18 cellular contexts compared by ENCODE assay signal in the genomic region with DNA sequence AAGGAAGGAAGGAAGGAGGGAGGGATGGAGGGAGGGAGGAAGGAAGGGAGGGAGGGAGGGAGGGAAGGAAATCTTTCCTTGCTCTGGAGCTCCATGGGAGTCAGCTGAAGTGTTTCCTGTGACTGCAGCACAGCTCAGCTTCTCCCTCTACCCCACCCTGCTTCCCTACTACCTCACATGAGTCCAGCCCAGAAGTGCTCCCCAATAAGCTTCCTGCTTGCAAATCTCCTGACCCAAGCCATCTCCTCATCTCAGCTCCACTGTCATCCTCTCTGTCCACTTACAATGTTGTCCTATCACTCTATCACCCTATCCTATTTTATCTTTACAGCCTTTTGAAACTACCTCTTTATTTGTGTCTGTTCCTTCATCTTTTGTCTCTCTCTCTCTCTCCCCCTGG. TPM values are rescaled to one million over a fixed set of nuclear protein-coding genes. Genes with fewer than 3 reads are reported as not detected.
DNase-seq lines count a peak whose midpoint lies in the region; ATAC-seq and TF ChIP-seq lines count a peak whose summit lies in the region.
"Had no signal": no experiment of that assay in that cellular context is flagged by ENCODE, and none has a peak within 500 bp of the region (broad histone marks: within the 10 kb centered on the region; RNA-seq: fewer than 3 reads in every experiment).

No MANE protein-coding gene starts in this region.

- no peaks in the 10 kb centered on the region for H4K20me1 ChIP-seq in neural progenitor cell (ENCODE audit: low read depth)

- H3K27me3 ChIP-seq in neural progenitor cell: no peaks in the 10 kb centered on the region
- H3K27me3 ChIP-seq: breast epithelium, dorsolateral prefrontal cortex, heart right ventricle, neutrophil had no signal

- H3K4me2 ChIP-seq in neural progenitor cell: no peak overlapping the region

- no peaks in the 10 kb centered on the region for H3K79me2 ChIP-seq in neural progenitor cell (ENCODE audit: low read depth)

- H3K4me1 ChIP-seq in HEK293 (ENCODE audit: control insufficient read depth, insufficient read depth, low read length) (peaks cover 7% of the 10 kb centered on the region), neural progenitor cell (peaks cover 36% of the 10 kb centered on the region)
- H3K4me1 ChIP-seq: breast epithelium had no signal

- no peaks in the 10 kb centered on the region for H3K36me3 Mint-ChIP-seq in activated CD8-positive, alpha-beta memory T cell treated with anti-CD3 and anti-CD28 coated beads, Interleukin-2, amount 10 ng/mL, durations not matched to agents 7 days and 5 days
- H3K36me3 Mint-ChIP-seq in activated naive CD8-positive, alpha-beta T cell treated with anti-CD3 and anti-CD28 coated beads, Interleukin-2, amount 10 ng/mL, durations not matched to agents 7 days and 5 days: no peaks in the 10 kb centered on the region
- H3K36me3 Mint-ChIP-seq in neural progenitor cell: no peaks in the 10 kb centered on the region

- TF ChIP-seq CTCF in HEK293 (tag by site-specific recombination; IDR thresholded peaks at IDR 0.05): no peak
- no peak for TF ChIP-seq CTCF in neural progenitor cell (IDR thresholded peaks at IDR 0.05)

- H3F3A ChIP-seq in neural progenitor cell (ENCODE audit: low read depth): peaks cover 5% of the 10 kb centered on the region

- no peaks in the 10 kb centered on the region for H3K27me3 Mint-ChIP-seq in activated CD8-positive, alpha-beta memory T cell treated with anti-CD3 and anti-CD28 coated beads, Interleukin-2, amount 10 ng/mL, durations not matched to agents 7 days and 5 days
- no peaks in the 10 kb centered on the region for H3K27me3 Mint-ChIP-seq in activated naive CD8-positive, alpha-beta T cell treated with anti-CD3 and anti-CD28 coated beads, Interleukin-2, amount 10 ng/mL, durations not matched to agents 7 days and 5 days
- H3K27me3 Mint-ChIP-seq in neural progenitor cell (ENCODE audit: insufficient read depth, low read depth): peaks cover 3% of the 10 kb centered on the region

- CTCF ChIA-PET in activated CD8-positive, alpha-beta memory T cell treated with anti-CD3 and anti-CD28 coated beads, Interleukin-2, amount 10 ng/mL, durations not matched to agents 7 days and 5 days (lab: Charles Lee): no interaction called here
- CTCF ChIA-PET in HEK293 (lab: Yijun Ruan, JAX): interaction anchor here (0.6 to 0.8 kb wide), 2 partner anchors 9 to 186 kb away, joined by 4 read pairs; no protein-coding TSS in a partner anchor

- POLR2A ChIA-PET in HEK293 (lab: Yijun Ruan, JAX): interaction anchor here (1.2 kb wide), 1 partner anchor 27 kb away, joined by 4 read pairs; no protein-coding TSS in a partner anchor
- POLR2A ChIA-PET in activated naive CD8-positive, alpha-beta T cell treated with anti-CD3 and anti-CD28 coated beads, Interleukin-2, amount 10 ng/mL, durations not matched to agents 7 days and 5 days (lab: Charles Lee): interaction anchor here (1.1 kb wide), 1 partner anchor 47 kb away, joined by 3 read pairs; no protein-coding TSS in a partner anchor

- no peak overlapping the region for H3K4me3 Mint-ChIP-seq in activated CD8-positive, alpha-beta memory T cell treated with anti-CD3 and anti-CD28 coated beads, Interleukin-2, amount 10 ng/mL, durations not matched to agents 7 days and 5 days
- no peak overlapping the region for H3K4me3 Mint-ChIP-seq in activated naive CD8-positive, alpha-beta T cell treated with anti-CD3 and anti-CD28 coated beads, Interleukin-2, amount 10 ng/mL, durations not matched to agents 7 days and 5 days
- H3K4me3 Mint-ChIP-seq in neural progenitor cell: no peak overlapping the region

- H3K4me3 ChIP-seq in HEK293 (ENCODE audit: low read depth, low read length) (no peak overlapping the region), neural progenitor cell (no peak overlapping the region)
- H3K4me3 ChIP-seq: breast epithelium, dorsolateral prefrontal cortex, heart right ventricle had no signal

- H3K9me3 Mint-ChIP-seq in activated CD8-positive, alpha-beta memory T cell treated with anti-CD3 and anti-CD28 coated beads, Interleukin-2, amount 10 ng/mL, durations not matched to agents 7 days and 5 days (ENCODE audit: low read depth): no peaks in the 10 kb centered on the region
- H3K9me3 Mint-ChIP-seq in activated naive CD8-positive, alpha-beta T cell treated with anti-CD3 and anti-CD28 coated beads, Interleukin-2, amount 10 ng/mL, durations not matched to agents 7 days and 5 days: no peaks in the 10 kb centered on the region
- no peaks in the 10 kb centered on the region for H3K9me3 Mint-ChIP-seq in neural progenitor cell

- H2AFZ ChIP-seq in neural progenitor cell (replicated peaks): peak overlapping the region; percentile 17

- H3K36me3 ChIP-seq in HEK293 (ENCODE audit: control insufficient read depth in 2 of 2, insufficient read depth in 1 of 2, low read length in 2 of 2): no peaks in the 10 kb centered on the region
- H3K36me3 ChIP-seq in neural progenitor cell: no peaks in the 10 kb centered on the region
- H3K36me3 ChIP-seq: breast epithelium, heart right ventricle, neutrophil had no signal

- no peak overlapping the region for H3K9ac ChIP-seq in neural progenitor cell

- H3K27ac ChIP-seq in HEK293 (ENCODE audit: extremely low read depth, low read depth, low read length) (no peak overlapping the region), neural progenitor cell (no peak overlapping the region)
- H3K27ac ChIP-seq: breast epithelium, dorsolateral prefrontal cortex, heart right ventricle, neutrophil had no signal

- ATAC-seq in activated CD8-positive, alpha-beta memory T cell treated with anti-CD3 and anti-CD28 coated beads, Interleukin-2, amount 10 ng/mL, durations not matched to agents 7 days and 5 days: no peak
- ATAC-seq in activated naive CD8-positive, alpha-beta T cell treated with anti-CD3 and anti-CD28 coated beads, Interleukin-2, amount 10 ng/mL, durations not matched to agents 7 days and 5 days (ENCODE audit: low read depth): no peak
- ATAC-seq in GM18907 (IDR thresholded peaks at IDR 0.05; ENCODE audit: unreplicated experiment) (no peak), HG02588 (IDR thresholded peaks at IDR 0.05; ENCODE audit: unreplicated experiment) (no peak)
- ATAC-seq: heart right ventricle, PC-3, right cardiac atrium had no signal

- DNase-seq in activated CD8-positive, alpha-beta memory T cell treated with anti-CD3 and anti-CD28 coated beads, Interleukin-2, amount 10 ng/mL, durations not matched to agents 7 days and 5 days: no peak
- DNase-seq in activated CD8-positive, alpha-beta memory T cell treated with anti-CD3 and anti-CD28 coated beads, Interleukin-2, amount 50 U/mL, for 48 hours: no peak
- no peak for DNase-seq in activated naive CD8-positive, alpha-beta T cell treated with anti-CD3 and anti-CD28 coated beads, Interleukin-2, amount 10 ng/mL, durations not matched to agents 7 days and 5 days
- DNase-seq in neural progenitor cell (ENCODE audit: low spot score) (no peak), HUDEP-2 (lab: John Stamatoyannopoulos, UW; ENCODE audit: unreplicated experiment in 76 of 76) (no peak)
- DNase-seq: dorsolateral prefrontal cortex, heart right ventricle, islet precursor cell, mammary epithelial cell, NCI-H1436 treated with DMSO at 0.1 percent for 48 hours, NCI-H526, PC-3, right cardiac atrium had no signal

- H3K27ac Mint-ChIP-seq in activated CD8-positive, alpha-beta memory T cell treated with anti-CD3 and anti-CD28 coated beads, Interleukin-2, amount 10 ng/mL, durations not matched to agents 7 days and 5 days: peak overlapping the region; percentile 6
- peak overlapping the region; percentile 4 for H3K27ac Mint-ChIP-seq in activated naive CD8-positive, alpha-beta T cell treated with anti-CD3 and anti-CD28 coated beads, Interleukin-2, amount 10 ng/mL, durations not matched to agents 7 days and 5 days
- peak overlapping the region; percentile 16 for H3K27ac Mint-ChIP-seq in neural progenitor cell

- H3K4me1 Mint-ChIP-seq in activated CD8-positive, alpha-beta memory T cell treated with anti-CD3 and anti-CD28 coated beads, Interleukin-2, amount 10 ng/mL, durations not matched to agents 7 days and 5 days: peaks cover 25% of the 10 kb centered on the region
- H3K4me1 Mint-ChIP-seq in activated naive CD8-positive, alpha-beta T cell treated with anti-CD3 and anti-CD28 coated beads, Interleukin-2, amount 10 ng/mL, durations not matched to agents 7 days and 5 days: peaks cover 36% of the 10 kb centered on the region
- H3K4me1 Mint-ChIP-seq in neural progenitor cell: peaks cover 59% of the 10 kb centered on the region

- H3K9me3 ChIP-seq in HEK293 (ENCODE audit: control insufficient read depth, insufficient read depth, low read depth, low read length): no peaks in the 10 kb centered on the region
- H3K9me3 ChIP-seq in neural progenitor cell (ENCODE audit: low read depth): no peaks in the 10 kb centered on the region
- H3K9me3 ChIP-seq: breast epithelium, heart right ventricle, neutrophil had no signal

TF ChIP-seq in HEK293, 187 proteins besides CTCF, POLR2A, EP300 and RAD21 (continues in another document):
- no peak for TF ChIP-seq ZEB2 (tag by site-specific recombination; IDR thresholded peaks at IDR 0.05)
- no peak for TF ChIP-seq ZNF473 (tag by site-specific recombination; IDR thresholded peaks at IDR 0.05)

RNA-seq across cellular contexts. Expression of a gene that starts 52.9 kb away (rescaled TPM):
- total RNA-seq in activated CD8-positive, alpha-beta memory T cell treated with anti-CD3 and anti-CD28 coated beads, Interleukin-2, amount 10 ng/mL, durations not matched to agents 7 days and 5 days: 100 to 1,000 TPM in 1 of 2 experiments, 10 to 100 TPM in 1; 88.7 to 116 TPM
- total RNA-seq in activated naive CD8-positive, alpha-beta T cell treated with anti-CD3 and anti-CD28 coated beads, Interleukin-2, amount 10 ng/mL, durations not matched to agents 7 days and 5 days: 100 to 1,000 TPM; 109 to 126 TPM
- 53.0 and 86.1 TPM in 2 replicates for total RNA-seq in neural progenitor cell (ENCODE audit: low replicate concordance)
